Comparison of ENCODE assay signal across 36 cellular contexts in the genomic region with DNA sequence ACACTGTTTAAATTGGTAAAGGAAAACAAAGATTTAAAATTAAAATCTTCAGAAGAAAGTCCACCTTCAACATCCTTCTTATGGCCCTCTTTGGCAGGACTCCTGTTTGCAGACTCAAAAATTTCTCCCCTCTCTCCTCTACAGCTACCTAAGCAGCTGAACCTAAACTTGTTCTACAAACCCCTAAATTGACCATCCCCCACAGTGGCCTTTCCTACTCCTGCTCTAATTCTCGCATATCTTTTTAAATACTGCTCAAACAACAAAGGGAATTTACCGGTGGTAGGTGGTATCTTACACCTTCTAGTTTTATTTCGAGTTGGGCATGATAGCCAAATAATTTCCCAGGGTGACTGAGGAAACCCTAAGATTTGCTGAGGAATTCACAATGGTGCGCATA. TPM values are rescaled to one million over a fixed set of nuclear protein-coding genes. Genes with fewer than 3 reads are reported as not detected.
"Had no signal": no experiment of that assay in that cellular context is flagged by ENCODE, and none has a peak within 500 bp of the region (broad histone marks: within the 10 kb centered on the region; RNA-seq: fewer than 3 reads in every experiment).

No MANE protein-coding gene starts in this region.

- H3K27me3 Mint-ChIP-seq: activated CD4-positive, alpha-beta memory T cell treated with anti-CD3 and anti-CD28 coated beads for 36 hours; activated naive CD4-positive, alpha-beta T cell treated with anti-CD3 and anti-CD28 coated beads, Interleukin-2, amount 50 U/mL, for 24 hours; activated naive CD8-positive, alpha-beta T cell treated with anti-CD3 and anti-CD28 coated beads for 36 hours; activated naive CD8-positive, alpha-beta T cell treated with anti-CD3 and anti-CD28 coated beads, Interleukin-2, amount 50 U/mL, for 24 hours had no signal

- H3K27me3 ChIP-seq: adrenal gland, body of pancreas, esophagus squamous epithelium, gastroesophageal sphincter had no signal

- H3K9me3 ChIP-seq: adrenal gland, body of pancreas, esophagus squamous epithelium, gastroesophageal sphincter had no signal

- H3K4me1 Mint-ChIP-seq: activated naive CD4-positive, alpha-beta T cell treated with anti-CD3 and anti-CD28 coated beads, Interleukin-2, amount 50 U/mL, for 24 hours had no signal

- ATAC-seq: activated CD8-positive, alpha-beta memory T cell treated with anti-CD3 and anti-CD28 coated beads, Interleukin-2, amount 10 ng/mL, durations not matched to agents 7 days and 5 days; activated CD8-positive, alpha-beta T cell treated with anti-CD3 and anti-CD28 coated beads, Interleukin-2, amount 10 ng/mL, durations not matched to agents 7 days and 5 days; activated naive CD8-positive, alpha-beta T cell treated with anti-CD3 and anti-CD28 coated beads, Interleukin-2, amount 50 U/mL, for 24 hours; body of pancreas; effector memory CD8-positive, alpha-beta T cell; gastroesophageal sphincter had no signal

- H3K27ac ChIP-seq: adrenal gland, body of pancreas, epithelial cell of prostate, esophagus squamous epithelium, gastroesophageal sphincter had no signal

- H3K36me3 Mint-ChIP-seq: activated CD8-positive, alpha-beta memory T cell treated with anti-CD3 and anti-CD28 coated beads, Interleukin-2, amount 10 ng/mL, durations not matched to agents 7 days and 5 days had no signal

- H3K9me3 Mint-ChIP-seq: activated naive CD4-positive, alpha-beta T cell treated with anti-CD3 and anti-CD28 coated beads for 36 hours; activated T-helper 2 cell treated with anti-CD3 and anti-CD28 coated beads, Interferon-gamma antibody, Interleukin-2, Interleukin-4, amounts not matched to agents 10 μg/mL and 5 μg/mL and 100 μg/mL, durations not matched to agents 14 hours and 24 hours and 36 hours had no signal

- H3K36me3 ChIP-seq: adrenal gland, esophagus squamous epithelium, gastroesophageal sphincter had no signal

- H3K4me3 Mint-ChIP-seq: activated CD4-positive, alpha-beta memory T cell treated with anti-CD3 and anti-CD28 coated beads for 36 hours; activated CD8-positive, alpha-beta memory T cell treated with anti-CD3 and anti-CD28 coated beads, Interleukin-2, amount 10 ng/mL, durations not matched to agents 7 days and 5 days; activated CD8-positive, alpha-beta T cell treated with anti-CD3 and anti-CD28 coated beads, Interleukin-2, amount 10 ng/mL, durations not matched to agents 7 days and 5 days; activated naive CD4-positive, alpha-beta T cell treated with anti-CD3 and anti-CD28 coated beads for 36 hours; activated naive CD4-positive, alpha-beta T cell treated with anti-CD3 and anti-CD28 coated beads, Interleukin-2, amount 50 U/mL, for 24 hours; activated naive CD8-positive, alpha-beta T cell treated with anti-CD3 and anti-CD28 coated beads for 36 hours; activated naive CD8-positive, alpha-beta T cell treated with anti-CD3 and anti-CD28 coated beads, Interleukin-2, amount 50 U/mL, for 24 hours; activated T-helper 1 cell treated with anti-CD3 and anti-CD28 coated beads, Interleukin-12 subunit alpha, Interleukin-12 subunit beta, Interleukin-2, Interleukin-4 antibody, amounts not matched to agents 30 ng/mL and 10 ng/mL and 1 ng/mL, durations not matched to agents 14 hours and 24 hours and 36 hours; effector memory CD8-positive, alpha-beta T cell had no signal

- H3K4me3 ChIP-seq: adrenal gland, body of pancreas, esophagus squamous epithelium, gastroesophageal sphincter had no signal

- H3K4me1 ChIP-seq: adrenal gland, body of pancreas, gastroesophageal sphincter had no signal

- H3K27ac Mint-ChIP-seq: activated CD4-positive, alpha-beta memory T cell treated with anti-CD3 and anti-CD28 coated beads for 36 hours; activated CD8-positive, alpha-beta memory T cell treated with anti-CD3 and anti-CD28 coated beads, Interleukin-2, amount 10 ng/mL, durations not matched to agents 7 days and 5 days; activated CD8-positive, alpha-beta T cell treated with anti-CD3 and anti-CD28 coated beads, Interleukin-2, amount 10 ng/mL, durations not matched to agents 7 days and 5 days; activated naive CD4-positive, alpha-beta T cell treated with anti-CD3 and anti-CD28 coated beads for 36 hours; activated naive CD4-positive, alpha-beta T cell treated with anti-CD3 and anti-CD28 coated beads, Interleukin-2, amount 50 U/mL, for 24 hours; activated naive CD8-positive, alpha-beta T cell treated with anti-CD3 and anti-CD28 coated beads for 36 hours; activated naive CD8-positive, alpha-beta T cell treated with anti-CD3 and anti-CD28 coated beads, Interleukin-2, amount 50 U/mL, for 24 hours; activated T-helper 1 cell treated with anti-CD3 and anti-CD28 coated beads, Interleukin-12 subunit alpha, Interleukin-12 subunit beta, Interleukin-2, Interleukin-4 antibody, amounts not matched to agents 30 ng/mL and 10 ng/mL and 1 ng/mL, durations not matched to agents 14 hours and 24 hours and 36 hours; activated T-helper 2 cell treated with anti-CD3 and anti-CD28 coated beads, Interferon-gamma antibody, Interleukin-2, Interleukin-4, amounts not matched to agents 10 μg/mL and 5 μg/mL and 100 μg/mL, durations not matched to agents 14 hours and 24 hours and 36 hours; effector memory CD8-positive, alpha-beta T cell had no signal

- DNase-seq: activated CD4-positive, alpha-beta memory T cell treated with anti-CD3 and anti-CD28 coated beads for 36 hours; activated CD4-positive, alpha-beta T cell treated with anti-CD3 and anti-CD28 coated beads for 1 hour; activated CD4-positive, alpha-beta T cell treated with anti-CD3 and anti-CD28 coated beads for 48 hours; activated CD8-positive, alpha-beta memory T cell treated with anti-CD3 and anti-CD28 coated beads, Interleukin-2, amount 10 ng/mL, durations not matched to agents 7 days and 5 days; activated CD8-positive, alpha-beta memory T cell treated with anti-CD3 and anti-CD28 coated beads, Interleukin-2, amount 50 U/mL, for 4 hours; activated CD8-positive, alpha-beta T cell treated with anti-CD3 and anti-CD28 coated beads, Interleukin-2, amount 10 ng/mL, durations not matched to agents 7 days and 5 days; activated effector memory CD4-positive, alpha-beta T cell treated with anti-CD3 and anti-CD28 coated beads, Interleukin-2, amount 50 U/mL, for 16 hours; activated naive CD4-positive, alpha-beta T cell treated with anti-CD3 and anti-CD28 coated beads for 36 hours; activated naive CD8-positive, alpha-beta T cell treated with anti-CD3 and anti-CD28 coated beads for 36 hours; activated naive CD8-positive, alpha-beta T cell treated with anti-CD3 and anti-CD28 coated beads, Interleukin-2, amount 50 U/mL, for 24 hours; activated T-cell treated with anti-CD3 and anti-CD28 coated beads, Interleukin-2, amount 50 U/mL, for 1 hour; activated T-cell treated with anti-CD3 and anti-CD28 coated beads, Interleukin-2, amount 50 U/mL, for 48 hours; adrenal gland; amygdala; aorta; body of pancreas; caudate nucleus; cortex of kidney; dermis blood vessel endothelial cell; effector CD4-positive, alpha-beta T cell; effector memory CD8-positive, alpha-beta T cell; esophagus squamous epithelium; foreskin melanocyte; T-helper 2 cell had no signal

RNA-seq across cellular contexts. Expression of a gene that starts 53.5 kb away (rescaled TPM):
- total RNA-seq: activated CD4-positive, alpha-beta memory T cell treated with anti-CD3 and anti-CD28 coated beads for 36 hours; activated CD8-positive, alpha-beta memory T cell treated with anti-CD3 and anti-CD28 coated beads for 36 hours; activated CD8-positive, alpha-beta memory T cell treated with anti-CD3 and anti-CD28 coated beads, Interleukin-2, amount 10 ng/mL, durations not matched to agents 7 days and 5 days; activated CD8-positive, alpha-beta T cell treated with anti-CD3 and anti-CD28 coated beads, Interleukin-2, amount 10 ng/mL, durations not matched to agents 7 days and 5 days; activated naive CD4-positive, alpha-beta T cell treated with anti-CD3 and anti-CD28 coated beads for 36 hours; activated naive CD8-positive, alpha-beta T cell treated with anti-CD3 and anti-CD28 coated beads for 36 hours; activated T-helper 1 cell treated with anti-CD3 and anti-CD28 coated beads, Interleukin-12 subunit alpha, Interleukin-12 subunit beta, Interleukin-2, Interleukin-4 antibody, amounts not matched to agents 30 ng/mL and 10 ng/mL and 1 ng/mL, durations not matched to agents 14 hours and 24 hours and 36 hours; activated T-helper 2 cell treated with anti-CD3 and anti-CD28 coated beads, Interferon-gamma antibody, Interleukin-2, Interleukin-4, amounts not matched to agents 10 μg/mL and 5 μg/mL and 100 μg/mL, durations not matched to agents 14 hours and 24 hours and 36 hours; adrenal gland; aorta; body of pancreas; chondrocyte; dermis blood vessel endothelial cell; endothelial cell of umbilical vein; esophagus squamous epithelium; fibroblast of lung; gastroesophageal sphincter; glomerular endothelial cell; T-helper 1 cell treated with Interleukin-12 subunit alpha and Interleukin-12 subunit beta and Interleukin-4 antibody, amounts not matched to agents 30 ng/mL and 1 ng/mL, for 36 hours had no signal
- polyA plus RNA-seq: adrenal gland, aorta, endothelial cell of umbilical vein, esophagus, fibroblast of lung had no signal
